Comparison of ENCODE assay signal across 32 cellular contexts in genomic region chr2:54396798-54397197, GRCh38.
"Had no signal": no experiment of that assay in that cellular context is flagged by ENCODE, and none has a peak within 500 bp of the region (broad histone marks: within the 10 kb centered on the region; RNA-seq: fewer than 3 reads in every experiment).

No MANE protein-coding gene starts in this region.

- H3K9me3 ChIP-seq: ascending aorta had no signal

- FAIRE-seq: bronchial epithelial cell had no signal

- DNase-seq: activated CD4-positive, alpha-beta memory T cell treated with anti-CD3 and anti-CD28 coated beads, Interleukin-2, amount 10 ng/mL, durations not matched to agents 7 days and 5 days; activated CD4-positive, alpha-beta T cell treated with anti-CD3 and anti-CD28 coated beads for 1 hour; activated CD4-positive, alpha-beta T cell treated with anti-CD3 and anti-CD28 coated beads for 36 hours; activated CD4-positive, alpha-beta T cell treated with anti-CD3 and anti-CD28 coated beads for 48 hours; activated CD4-positive, alpha-beta T cell treated with anti-CD3 and anti-CD28 coated beads, Interleukin-2, amount 10 ng/mL, durations not matched to agents 7 days and 5 days; activated CD4-positive, alpha-beta T cell treated with anti-CD3 and anti-CD28 coated beads, Interleukin-2, amount 50 U/mL, for 48 hours; activated CD4-positive, CD25-positive, alpha-beta regulatory T cell; activated CD8-positive, alpha-beta memory T cell treated with anti-CD3 and anti-CD28 coated beads for 24 hours; activated CD8-positive, alpha-beta memory T cell treated with anti-CD3 and anti-CD28 coated beads, Interleukin-2, amount 10 ng/mL, durations not matched to agents 7 days and 5 days; activated CD8-positive, alpha-beta memory T cell treated with anti-CD3 and anti-CD28 coated beads, Interleukin-2, amount 50 U/mL, for 48 hours; activated CD8-positive, alpha-beta T cell treated with anti-CD3 and anti-CD28 coated beads, Interleukin-2, amount 10 ng/mL, durations not matched to agents 7 days and 5 days; activated effector memory CD4-positive, alpha-beta T cell treated with Interleukin-2 at 50 U/mL for 16 hours; activated gamma-delta T cell; activated naive CD4-positive, alpha-beta T cell treated with anti-CD3 and anti-CD28 coated beads, Interleukin-2, amount 10 ng/mL, durations not matched to agents 7 days and 5 days; activated naive CD4-positive, alpha-beta T cell treated with Interleukin-2 at 50 U/mL for 16 hours; activated naive CD8-positive, alpha-beta T cell treated with anti-CD3 and anti-CD28 coated beads, Interleukin-2, amount 10 ng/mL, durations not matched to agents 7 days and 5 days; activated naive CD8-positive, alpha-beta T cell treated with anti-CD3 and anti-CD28 coated beads, Interleukin-2, amount 50 U/mL, for 24 hours; activated T-cell treated with anti-CD3 and anti-CD28 coated beads, Interleukin-2, amount 50 U/mL, for 24 hours; activated T-cell treated with anti-CD3 and anti-CD28 coated beads, Interleukin-2, amount 50 U/mL, for 48 hours; amygdala; anterior cingulate cortex; caudate nucleus; cerebellar nuclear complex; T-helper 1 cell; T-helper 2 cell; T-helper 9 cell; WERI-Rb-1 had no signal

- H3K4me3 ChIP-seq: ascending aorta, cardiac muscle cell had no signal

- H3K27ac ChIP-seq: ascending aorta, cardiac muscle cell, WERI-Rb-1 had no signal

- ATAC-seq: activated CD4-positive, alpha-beta T cell treated with anti-CD3 and anti-CD28 coated beads for 36 hours; activated CD4-positive, CD25-positive, alpha-beta regulatory T cell treated with anti-CD3 and anti-CD28 coated beads, Interleukin-2, amount 50 U/mL, for 24 hours; activated CD8-positive, alpha-beta memory T cell treated with anti-CD3 and anti-CD28 coated beads, Interleukin-2, amount 10 ng/mL, durations not matched to agents 7 days and 5 days; activated CD8-positive, alpha-beta T cell treated with anti-CD3 and anti-CD28 coated beads, Interleukin-2, amount 10 ng/mL, durations not matched to agents 7 days and 5 days; activated naive CD8-positive, alpha-beta T cell treated with anti-CD3 and anti-CD28 coated beads, Interleukin-2, amount 50 U/mL, for 24 hours; WTC11 had no signal

- H3K27me3 ChIP-seq: ascending aorta, cardiac muscle cell had no signal

- H3K36me3 ChIP-seq: ascending aorta, cardiac muscle cell, WERI-Rb-1 had no signal
